In the genomic region with DNA sequence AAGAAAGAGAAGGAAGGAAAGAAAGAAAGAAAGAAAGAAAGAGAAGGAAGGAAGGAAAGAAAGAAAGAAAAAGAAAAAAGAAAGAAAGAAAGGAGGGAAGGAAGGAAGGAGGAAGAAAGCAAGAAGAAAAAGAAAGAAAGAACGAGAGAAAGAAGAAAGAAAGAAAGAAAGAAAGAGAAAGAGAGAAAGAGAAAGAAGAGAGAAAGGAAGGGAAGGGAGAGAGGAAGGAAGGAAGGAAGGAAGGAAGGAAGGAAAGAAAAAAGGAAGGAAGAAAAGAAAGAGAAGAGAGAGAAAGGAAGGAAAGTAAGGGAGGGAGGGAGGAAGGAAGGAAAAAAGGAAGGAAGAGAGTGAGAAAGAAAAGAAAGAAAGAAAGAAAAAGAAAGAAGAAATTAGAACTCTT, we compare ENCODE assay signal across 1 cellular context.
TF ChIP-seq lines count a peak whose summit lies in the region.

No MANE protein-coding gene starts in this region.

TF ChIP-seq in WTC11, 78 proteins besides CTCF, POLR2A, EP300 and RAD21 (continued from another document):
- TF ChIP-seq, protein P1, sequence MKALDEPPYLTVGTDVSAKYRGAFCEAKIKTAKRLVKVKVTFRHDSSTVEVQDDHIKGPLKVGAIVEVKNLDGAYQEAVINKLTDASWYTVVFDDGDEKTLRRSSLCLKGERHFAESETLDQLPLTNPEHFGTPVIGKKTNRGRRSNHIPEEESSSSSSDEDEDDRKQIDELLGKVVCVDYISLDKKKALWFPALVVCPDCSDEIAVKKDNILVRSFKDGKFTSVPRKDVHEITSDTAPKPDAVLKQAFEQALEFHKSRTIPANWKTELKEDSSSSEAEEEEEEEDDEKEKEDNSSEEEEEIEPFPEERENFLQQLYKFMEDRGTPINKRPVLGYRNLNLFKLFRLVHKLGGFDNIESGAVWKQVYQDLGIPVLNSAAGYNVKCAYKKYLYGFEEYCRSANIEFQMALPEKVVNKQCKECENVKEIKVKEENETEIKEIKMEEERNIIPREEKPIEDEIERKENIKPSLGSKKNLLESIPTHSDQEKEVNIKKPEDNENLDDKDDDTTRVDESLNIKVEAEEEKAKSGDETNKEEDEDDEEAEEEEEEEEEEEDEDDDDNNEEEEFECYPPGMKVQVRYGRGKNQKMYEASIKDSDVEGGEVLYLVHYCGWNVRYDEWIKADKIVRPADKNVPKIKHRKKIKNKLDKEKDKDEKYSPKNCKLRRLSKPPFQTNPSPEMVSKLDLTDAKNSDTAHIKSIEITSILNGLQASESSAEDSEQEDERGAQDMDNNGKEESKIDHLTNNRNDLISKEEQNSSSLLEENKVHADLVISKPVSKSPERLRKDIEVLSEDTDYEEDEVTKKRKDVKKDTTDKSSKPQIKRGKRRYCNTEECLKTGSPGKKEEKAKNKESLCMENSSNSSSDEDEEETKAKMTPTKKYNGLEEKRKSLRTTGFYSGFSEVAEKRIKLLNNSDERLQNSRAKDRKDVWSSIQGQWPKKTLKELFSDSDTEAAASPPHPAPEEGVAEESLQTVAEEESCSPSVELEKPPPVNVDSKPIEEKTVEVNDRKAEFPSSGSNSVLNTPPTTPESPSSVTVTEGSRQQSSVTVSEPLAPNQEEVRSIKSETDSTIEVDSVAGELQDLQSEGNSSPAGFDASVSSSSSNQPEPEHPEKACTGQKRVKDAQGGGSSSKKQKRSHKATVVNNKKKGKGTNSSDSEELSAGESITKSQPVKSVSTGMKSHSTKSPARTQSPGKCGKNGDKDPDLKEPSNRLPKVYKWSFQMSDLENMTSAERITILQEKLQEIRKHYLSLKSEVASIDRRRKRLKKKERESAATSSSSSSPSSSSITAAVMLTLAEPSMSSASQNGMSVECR (CRISPR knock-in tag; IDR thresholded peaks at IDR 0.05; ENCODE audit: borderline replicate concordance), result no peak
